17 cellular contexts compared by ENCODE assay signal in genomic region chr18:10953672-10954071, GRCh38.
DNase-seq lines count a peak whose midpoint lies in the region; ATAC-seq, FAIRE-seq and TF ChIP-seq lines count a peak whose summit lies in the region.
"Had no signal": no experiment of that assay in that cellular context is flagged by ENCODE, and none has a peak within 500 bp of the region (broad histone marks: within the 10 kb centered on the region; RNA-seq: fewer than 3 reads in every experiment).

No MANE protein-coding gene starts in this region.

- H3K27me3 ChIP-seq in BLaER1 treated with 17β-estradiol and CSF1 and Interleukin-3, amounts not matched to agents 10 nM and 100 nM, result no peaks in the 10 kb centered on the region
- H3K27me3 ChIP-seq in OCI-LY1 (ENCODE audit: insufficient read depth, low read length), result no peaks in the 10 kb centered on the region
- H3K27me3 ChIP-seq: stomach, vagina had no signal

- ATAC-seq in HG03175 (IDR thresholded peaks at IDR 0.05; ENCODE audit: unreplicated experiment) (peak; percentile 46), GM21619 (IDR thresholded peaks at IDR 0.05; ENCODE audit: unreplicated experiment) (no peak)
- ATAC-seq: activated CD4-positive, CD25-positive, alpha-beta regulatory T cell treated with anti-CD3 and anti-CD28 coated beads, Interleukin-2, amount 50 U/mL, for 24 hours; GM23338 had no signal

- FAIRE-seq in GM19239 (lab: Jason Lieb, UNC), result peak; percentile 8
- FAIRE-seq: A204.1 had no signal

- peak overlapping the region in 8 of 11 experiments; percentile 1 to 61 (median 47); a peak in 15 of 22 replicates for H3K4me2 ChIP-seq in BLaER1 treated with 17β-estradiol and CSF1 and Interleukin-3, amounts not matched to agents 10 nM and 100 nM
- H3K4me2 ChIP-seq in OCI-LY1 (ENCODE audit: low read length), result peak overlapping the region; percentile 55
- H3K4me2 ChIP-seq: GM23338 had no signal

- H3K36me3 ChIP-seq in BLaER1 treated with 17β-estradiol and CSF1 and Interleukin-3, amounts not matched to agents 10 nM and 100 nM, result no peaks in the 10 kb centered on the region
- no peaks in the 10 kb centered on the region for H3K36me3 ChIP-seq in OCI-LY1 (ENCODE audit: insufficient read depth, low read length)
- H3K36me3 ChIP-seq: stomach, vagina had no signal

- no peak overlapping the region for H3K27ac ChIP-seq in BLaER1 treated with 17β-estradiol and CSF1 and Interleukin-3, amounts not matched to agents 10 nM and 100 nM
- H3K27ac ChIP-seq in OCI-LY1 (ENCODE audit: low read depth, low read length, poor library complexity, severe bottlenecking), result peak overlapping the region; percentile 97
- H3K27ac ChIP-seq: stomach, vagina had no signal

- H3F3A ChIP-seq in OCI-LY1 (ENCODE audit: insufficient read depth, low read length), result no peaks in the 10 kb centered on the region

- DNase-seq in GM19239 (ENCODE audit: insufficient read length, low spot score) (no peak), hepatic stellate cell (ENCODE audit: low spot score) (no peak), NCI-H1436 treated with DMSO at 0.1 percent for 48 hours (lab: John Stamatoyannopoulos, UW) (no peak), AML-193 (lab: John Stamatoyannopoulos, UW) (no peak)
- DNase-seq: CD4-positive, CD25-positive, alpha-beta regulatory T cell; islet precursor cell; NCI-H1092; Right ventricle myocardium superior; stomach had no signal

- TF ChIP-seq CTCF in OCI-LY1 (IDR thresholded peaks at IDR 0.05; ENCODE audit: low read length), result no peak

- H3K9me3 ChIP-seq in BLaER1 treated with 17β-estradiol and CSF1 and Interleukin-3, amounts not matched to agents 10 nM and 100 nM (replicated peaks in 1 of 11), result peaks cover 0 to 8% (median 0%) of the 10 kb centered on the region in 11 experiments; a peak in 3 of 22 replicates
- H3K9me3 ChIP-seq in OCI-LY1 (ENCODE audit: low read length), result no peaks in the 10 kb centered on the region
- H3K9me3 ChIP-seq: stomach, vagina had no signal

- no peaks in the 10 kb centered on the region for H3K79me2 ChIP-seq in OCI-LY1 (ENCODE audit: insufficient read depth, low read length)

- no peak overlapping the region for H3K4me3 ChIP-seq in BLaER1 treated with 17β-estradiol and CSF1 and Interleukin-3, amounts not matched to agents 10 nM and 100 nM
- H3K4me3 ChIP-seq in OCI-LY1 (ENCODE audit: low read depth, low read length, poor library complexity, severe bottlenecking), result no peak overlapping the region
- H3K4me3 ChIP-seq: GM23338, stomach, vagina had no signal

- H3K9me2 ChIP-seq in OCI-LY1 (ENCODE audit: low read depth, low read length), result no peaks in the 10 kb centered on the region

- H3K4me1 ChIP-seq in BLaER1 treated with 17β-estradiol and CSF1 and Interleukin-3, amounts not matched to agents 10 nM and 100 nM, result peaks cover 0 to 18% (median 8%) of the 10 kb centered on the region in 10 experiments; a peak in 10 of 20 replicates
- H3K4me1 ChIP-seq in OCI-LY1 (ENCODE audit: insufficient read depth, low read length, severe bottlenecking), result peaks cover 85% of the 10 kb centered on the region
- H3K4me1 ChIP-seq: stomach, vagina had no signal

- no peaks in the 10 kb centered on the region for H4K20me1 ChIP-seq in BLaER1 treated with 17β-estradiol and CSF1 and Interleukin-3, amounts not matched to agents 10 nM and 100 nM
- H4K20me1 ChIP-seq in OCI-LY1 (ENCODE audit: insufficient read depth, low read length), result no peaks in the 10 kb centered on the region

- H2AFZ ChIP-seq in OCI-LY1 (ENCODE audit: low read length), result no peak overlapping the region
- H2AFZ ChIP-seq: GM23338 had no signal

- 0 out of 22 replicates have a peak overlapping the region, but pooled peaks of 1 of the 11 experiments have one; percentile 7 for H3K9ac ChIP-seq in BLaER1 treated with 17β-estradiol and CSF1 and Interleukin-3, amounts not matched to agents 10 nM and 100 nM
- H3K9ac ChIP-seq in OCI-LY1 (ENCODE audit: low read length), result peak overlapping the region; percentile 71
